1 cellular context compared by ENCODE assay signal in genomic region chr2:241724259-241724974, GRCh38.
TF ChIP-seq lines count a peak whose summit lies in the region.

No MANE protein-coding gene starts in this region.

TF ChIP-seq in HepG2, 621 proteins besides CTCF, POLR2A, EP300 and RAD21 (continued from another document and continues in another):
- TF ChIP-seq SNAPC4 (CRISPR knock-in tag; IDR thresholded peaks at IDR 0.05), result no peak
- no peak for TF ChIP-seq ZNF10 (CRISPR knock-in tag; IDR thresholded peaks at IDR 0.05; ENCODE audit: borderline replicate concordance, low read depth)
- no peak for TF ChIP-seq SOX5 (CRISPR knock-in tag; IDR thresholded peaks at IDR 0.05; ENCODE audit: borderline replicate concordance)
- TF ChIP-seq NRL (CRISPR knock-in tag; IDR thresholded peaks at IDR 0.05; ENCODE audit: borderline replicate concordance), result peak; percentile 22; the same call in 1 of the 2 replicates
- no peak for TF ChIP-seq PHF21A (CRISPR knock-in tag; IDR thresholded peaks at IDR 0.05)
- TF ChIP-seq ZNF549 (CRISPR knock-in tag; IDR thresholded peaks at IDR 0.05), result no peak
- no peak for TF ChIP-seq RNF219 (CRISPR knock-in tag; IDR thresholded peaks at IDR 0.05)
- no peak for TF ChIP-seq SYNCRIP (IDR thresholded peaks at IDR 0.05; ENCODE audit: insufficient read depth, low read depth, low read length)
- TF ChIP-seq MIER3 (CRISPR knock-in tag; IDR thresholded peaks at IDR 0.05; ENCODE audit: borderline replicate concordance), result no peak
- peak; percentile 85 for TF ChIP-seq ZBTB38 (CRISPR knock-in tag; IDR thresholded peaks at IDR 0.05)
- TF ChIP-seq ZZZ3 (CRISPR knock-in tag; IDR thresholded peaks at IDR 0.05; ENCODE audit: borderline replicate concordance), result no peak
- TF ChIP-seq ARID4A (CRISPR knock-in tag; IDR thresholded peaks at IDR 0.05; ENCODE audit: borderline replicate concordance), result 0 out of 2 replicates have a peak, but pooled peaks have one; percentile 24
- peak; percentile 66; the same call in 1 of the 2 replicates for TF ChIP-seq ZNF580 (CRISPR knock-in tag; IDR thresholded peaks at IDR 0.05; ENCODE audit: borderline replicate concordance, low read depth)
- peak; percentile 92 for TF ChIP-seq AGO2 (optimal IDR thresholded peaks at IDR 0.05; ENCODE audit: low read depth, low read length)
- TF ChIP-seq ATF1 (CRISPR knock-in tag; IDR thresholded peaks at IDR 0.05), result no peak
- TF ChIP-seq ZNF530 (CRISPR knock-in tag; IDR thresholded peaks at IDR 0.05; ENCODE audit: low read depth), result no peak
- peak; percentile 39; the same call in 1 of the 2 replicates for TF ChIP-seq KDM2A (CRISPR knock-in tag; IDR thresholded peaks at IDR 0.05; ENCODE audit: borderline replicate concordance, low read depth)
- no peak for TF ChIP-seq ARID2 (CRISPR knock-in tag; IDR thresholded peaks at IDR 0.05; ENCODE audit: borderline replicate concordance)
- TF ChIP-seq MYC (CRISPR knock-in tag; IDR thresholded peaks at IDR 0.05; ENCODE audit: borderline replicate concordance), result peak; percentile 22; the same call in 1 of the 2 replicates
- 0 out of 2 replicates have a peak, but pooled peaks have one; percentile 66 for TF ChIP-seq EED (CRISPR knock-in tag; IDR thresholded peaks at IDR 0.05)
- no peak for TF ChIP-seq ZNF703 (CRISPR knock-in tag; IDR thresholded peaks at IDR 0.05; ENCODE audit: borderline replicate concordance)
- no peak for TF ChIP-seq HES4 (CRISPR knock-in tag; IDR thresholded peaks at IDR 0.05; ENCODE audit: borderline replicate concordance)
- TF ChIP-seq ZMYM3 (CRISPR knock-in tag; IDR thresholded peaks at IDR 0.05), result no peak
- peak; percentile 21; the same call in 1 of the 2 replicates for TF ChIP-seq RXRA (CRISPR knock-in tag; IDR thresholded peaks at IDR 0.05)
- no peak for TF ChIP-seq HOXA5 (CRISPR knock-in tag; IDR thresholded peaks at IDR 0.05)
- TF ChIP-seq ZNF276 (CRISPR knock-in tag; IDR thresholded peaks at IDR 0.05; ENCODE audit: low read depth), result no peak
- 0 out of 2 replicates have a peak, but pooled peaks have one; percentile 25 for TF ChIP-seq HOXA3 (CRISPR knock-in tag; IDR thresholded peaks at IDR 0.05)
- TF ChIP-seq SOX6 (IDR thresholded peaks at IDR 0.05), result no peak
- TF ChIP-seq SOX6 (CRISPR knock-in tag; IDR thresholded peaks at IDR 0.05), result no peak
- no peak for TF ChIP-seq ZIK1 (CRISPR knock-in tag; IDR thresholded peaks at IDR 0.05; ENCODE audit: borderline replicate concordance, low read depth)
- 0 out of 2 replicates have a peak, but pooled peaks have one; percentile 7 for TF ChIP-seq ZBTB33 (CRISPR knock-in tag; IDR thresholded peaks at IDR 0.05)
- TF ChIP-seq ZNF761 (CRISPR knock-in tag; conservative IDR thresholded peaks at IDR 0.05), result no peak
- no peak for TF ChIP-seq ZNF704 (CRISPR knock-in tag; IDR thresholded peaks at IDR 0.05; ENCODE audit: borderline replicate concordance)
- TF ChIP-seq ZNF770 (CRISPR knock-in tag; IDR thresholded peaks at IDR 0.05), result no peak
- TF ChIP-seq GATAD1 (CRISPR knock-in tag; IDR thresholded peaks at IDR 0.05), result peak; percentile 40; the same call in 1 of the 2 replicates
- TF ChIP-seq CHD4 (IDR thresholded peaks at IDR 0.05; ENCODE audit: borderline replicate concordance, low read length), result no peak
- TF ChIP-seq ZNF773 (CRISPR knock-in tag; IDR thresholded peaks at IDR 0.05; ENCODE audit: borderline replicate concordance), result no peak
- peak; percentile 79 for TF ChIP-seq STAG1 (CRISPR knock-in tag; IDR thresholded peaks at IDR 0.05)
- TF ChIP-seq ADNP (CRISPR knock-in tag; IDR thresholded peaks at IDR 0.05), result no peak
- TF ChIP-seq ARHGAP35 (CRISPR knock-in tag; IDR thresholded peaks at IDR 0.05; ENCODE audit: borderline replicate concordance), result no peak
- no peak for TF ChIP-seq TAF1 (CRISPR knock-in tag; IDR thresholded peaks at IDR 0.05)
- TF ChIP-seq AGO1 (IDR thresholded peaks at IDR 0.05; ENCODE audit: low read depth, low read length, poor library complexity, severe bottlenecking), result peak; percentile 6
- TF ChIP-seq ELF1 (CRISPR knock-in tag; IDR thresholded peaks at IDR 0.05), result 0 out of 2 replicates have a peak, but pooled peaks have one; percentile 7
